8 cellular contexts compared by ENCODE assay signal in genomic region chr19:3036119-3036794, GRCh38. TPM values are rescaled to one million over a fixed set of nuclear protein-coding genes. Genes with fewer than 3 reads are reported as not detected.
A peak's percentile ranks its signal among the peaks of the same experiment; 100 is the strongest.
DNase-seq lines count a peak whose midpoint lies in the region.

No MANE protein-coding gene starts in this region.

- H3K27ac ChIP-seq in substantia nigra (ENCODE audit: low read depth, low read length, poor library complexity, severe bottlenecking): peak overlapping the region; percentile 90

- DNase-seq in D341Med (ENCODE audit: low spot score) (peak; percentile 99), GOT3 (lab: John Stamatoyannopoulos, UW) (peak; percentile 69), MV-4-11 (lab: John Stamatoyannopoulos, UW) (peak; percentile 86), SK-N-DZ (ENCODE audit: low spot score) (peak; percentile 92), germinal center (ENCODE audit: low spot score) (peak; percentile 87), non-pigmented ciliary epithelial cell (ENCODE audit: low read depth) (peak; percentile 45), substantia nigra (lab: John Stamatoyannopoulos, UW) (peak; percentile 71 to 98 (median 92))
- DNase-seq in activated naive CD4-positive, alpha-beta T cell treated with anti-CD3 and anti-CD28 coated beads, Interleukin-2, amount 50 U/mL, for 16 hours: peak; percentile 79

RNA-seq across cellular contexts. Expression of gene TLE2, which starts 7.2 kb away (rescaled TPM):
- 1.2 and 1.7 TPM in 2 replicates for polyA plus RNA-seq in SK-N-DZ (2014; cell fraction: cytosol; rRNA removed)
- polyA plus RNA-seq in SK-N-DZ (2014; cell fraction: nucleus; rRNA removed): 1.1 and 2.9 TPM in 2 replicates

RNA-seq across cellular contexts. Expression of gene TLE5, which starts 26.0 kb away (rescaled TPM):
- 197 and 209 TPM in 2 replicates for polyA plus RNA-seq in SK-N-DZ (2014; cell fraction: cytosol; rRNA removed)
- 168 and 213 TPM in 2 replicates for polyA plus RNA-seq in SK-N-DZ (2014; cell fraction: nucleus; rRNA removed)

RNA-seq across cellular contexts. Expression of gene GNA11, which starts 57.9 kb away (rescaled TPM):
- 19.1 and 24.7 TPM in 2 replicates for polyA plus RNA-seq in SK-N-DZ (2014; cell fraction: cytosol; rRNA removed)
- polyA plus RNA-seq in SK-N-DZ (2014; cell fraction: nucleus; rRNA removed): 24.0 and 25.2 TPM in 2 replicates

RNA-seq across cellular contexts. Expression of gene TLE6, which starts 58.9 kb away (rescaled TPM):
- 2.8 and 4.7 TPM in 2 replicates for polyA plus RNA-seq in SK-N-DZ (2014; cell fraction: cytosol; rRNA removed)
- polyA plus RNA-seq in SK-N-DZ (2014; cell fraction: nucleus; rRNA removed): 5.8 and 6.5 TPM in 2 replicates

Comparison
In these comparisons a context has a peak if more than half of its experiments do, and no peak if none do; other contexts are left out.
1. Peak in every context shown above with its lines: DNase-seq and H3K27ac ChIP-seq.
2. DNase-seq: peak in every context shown above with its lines; median percentile 99 in D341Med; 92 in SK-N-DZ; 92 in substantia nigra; 87 in germinal center; 86 in MV-4-11; 79 in activated naive CD4-positive, alpha-beta T cell treated with anti-CD3 and anti-CD28 coated beads, Interleukin-2, amount 50 U/mL, for 16 hours; 69 in GOT3; 45 in non-pigmented ciliary epithelial cell.